ENCODE assay signal across 19 cellular contexts in genomic region chr6:28598757-28599686, GRCh38.
"Had no signal": no experiment of that assay in that cellular context is flagged by ENCODE, and none has a peak within 500 bp of the region (broad histone marks: within the 10 kb centered on the region; RNA-seq: fewer than 3 reads in every experiment).

No MANE protein-coding gene starts in this region.

- H3K27me3 ChIP-seq: gastrocnemius medialis, vagina had no signal

- H3K4me1 ChIP-seq: gastrocnemius medialis, left ventricle myocardium inferior, sigmoid colon, vagina had no signal

- ATAC-seq: activated T-helper 17 cell treated with anti-CD3 and anti-CD28 coated beads, Interleukin-2, amount 50 U/mL, for 72 hours; gastrocnemius medialis; natural killer cell; stimulated activated memory B cell treated with anti-CD40 and anti-IgM and Interleukin-4, amounts not matched to agents 10 μg/mL and 1 μg/mL and 100 μg/mL, for 72 hours had no signal

- H3K36me3 ChIP-seq: esophagus squamous epithelium, gastrocnemius medialis, left ventricle myocardium inferior, sigmoid colon, stomach, vagina had no signal

- FAIRE-seq: TTC549 had no signal

- H3K9me3 ChIP-seq: esophagus squamous epithelium, gastrocnemius medialis, sigmoid colon, stomach, vagina had no signal

- H3K4me3 ChIP-seq: coronary artery, esophagus squamous epithelium, gastrocnemius medialis, left ventricle myocardium inferior, sigmoid colon, stomach, vagina had no signal

- DNase-seq: activated naive CD4-positive, alpha-beta T cell treated with Interleukin-2 at 50 U/mL for 16 hours; activated naive CD8-positive, alpha-beta T cell treated with anti-CD3 and anti-CD28 coated beads for 36 hours; activated T-cell treated with anti-CD3 and anti-CD28 coated beads, Interleukin-2, amount 50 U/mL, for 24 hours; cerebellar nuclear complex; esophagus squamous epithelium; gastrocnemius medialis; head of caudate nucleus; left ventricle myocardium inferior; natural killer cell; retina; sigmoid colon; stimulated activated CD4-positive, alpha-beta T cell treated with anti-CD3 and anti-CD28 coated beads, Interleukin-15, amount 100 ng/mL, for 24 hours; stomach; trophoblast cell had no signal

- H3K27ac ChIP-seq: coronary artery, esophagus squamous epithelium, gastrocnemius medialis, left ventricle myocardium inferior, sigmoid colon, stomach, vagina had no signal
